Comparison of ENCODE assay signal across 1 cellular context in genomic region chr7:1369856-1370657, GRCh38.
TF ChIP-seq lines count a peak whose summit lies in the region.

No MANE protein-coding gene starts in this region.

TF ChIP-seq in HCT116, 20 proteins besides CTCF, POLR2A, EP300 and RAD21 (continued from another document):
- no peak for TF ChIP-seq REST (IDR thresholded peaks at IDR 0.05; ENCODE audit: low read depth)
